14 cellular contexts compared by ENCODE assay signal in the genomic region with DNA sequence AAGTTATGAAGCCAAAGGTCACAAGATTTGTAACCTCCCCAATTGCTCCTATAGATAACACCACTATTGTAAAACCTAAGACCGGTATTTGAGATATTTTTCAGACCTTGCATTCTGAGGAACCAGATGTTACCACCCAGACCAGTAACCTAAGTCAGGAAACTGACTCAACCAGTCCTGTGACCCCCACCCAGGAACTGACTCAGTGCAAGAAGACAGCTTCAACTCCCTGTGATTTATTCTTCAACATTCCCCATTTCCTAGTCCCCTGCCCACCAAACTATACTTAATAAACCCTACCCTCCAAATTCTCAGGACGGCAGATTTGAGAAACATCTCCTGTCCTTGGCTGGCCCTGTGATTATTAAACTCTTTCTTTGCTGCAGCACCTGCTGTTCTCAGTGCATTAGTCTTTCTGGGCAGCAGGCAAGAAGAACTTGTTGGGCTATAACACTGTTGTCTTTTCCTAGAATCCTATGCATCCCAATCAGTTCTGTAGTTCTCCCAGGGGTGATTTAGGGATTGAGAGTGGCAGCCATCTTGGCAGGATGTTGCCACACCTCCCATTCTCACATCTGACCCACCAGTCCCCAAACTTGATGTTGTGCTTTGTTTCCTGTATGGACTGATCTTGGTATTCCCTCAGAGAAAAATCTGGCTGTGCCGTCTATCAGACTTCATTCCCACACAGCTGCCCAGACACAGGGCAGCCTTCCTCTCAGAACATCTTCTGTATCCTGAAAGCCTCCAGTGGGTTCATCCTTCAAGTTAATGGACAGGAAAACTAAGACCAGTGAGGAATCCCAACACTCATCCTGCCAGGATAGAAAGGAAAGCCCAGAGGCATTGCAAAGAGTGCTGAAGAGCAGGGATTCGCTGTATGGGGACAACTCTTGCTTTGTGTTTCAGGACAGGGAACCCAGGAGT.
DNase-seq lines count a peak whose midpoint lies in the region; ATAC-seq and TF ChIP-seq lines count a peak whose summit lies in the region.
"Had no signal": no experiment of that assay in that cellular context is flagged by ENCODE, and none has a peak within 500 bp of the region (broad histone marks: within the 10 kb centered on the region; RNA-seq: fewer than 3 reads in every experiment).

No MANE protein-coding gene starts in this region.

- no peaks in the 10 kb centered on the region for H3K9me2 ChIP-seq in SK-N-SH

- POLR2A ChIA-PET in SK-N-SH (lab: Yijun Ruan, JAX) (no interaction called here), A673 (lab: Charles Lee; ENCODE audit: low non-redundant PET) (no interaction called here)

- H3K9me3 ChIP-seq in SK-N-SH, result no peaks in the 10 kb centered on the region
- no peaks in the 10 kb centered on the region for H3K9me3 ChIP-seq in A673 (ENCODE audit: low read depth, low read length, poor library complexity, severe bottlenecking)
- H3K9me3 ChIP-seq: left ventricle myocardium inferior had no signal

- intact Hi-C loops in A673 (cut with micrococcal nuclease; ENCODE audit: unreplicated experiment) (no loop called here), Right ventricle myocardium inferior (cut with DNase I) (loop anchor here (5.0 kb wide), 1 partner anchor 98 kb away; no protein-coding TSS in a partner anchor)

- H3K4me2 ChIP-seq in SK-N-SH, result 0 out of 2 replicates have a peak overlapping the region, but pooled peaks have one; percentile 16

- H3K4me1 Mint-ChIP-seq in T-helper 2 cell treated with Interferon-gamma antibody and Interleukin-4, amounts not matched to agents 5 μg/mL and 100 μg/mL, for 36 hours (ENCODE audit: low read depth), result peaks cover 9% of the 10 kb centered on the region

- H3K36me3 ChIP-seq in SK-N-SH (replicated peaks in 1 of 2; ENCODE audit: control insufficient read depth in 1 of 2, insufficient read depth in 2 of 2, low read length in 1 of 2) (no peaks in the 10 kb centered on the region), A673 (ENCODE audit: insufficient read depth, low read length, poor library complexity, severe bottlenecking) (no peaks in the 10 kb centered on the region)
- H3K36me3 ChIP-seq: left ventricle myocardium inferior had no signal

- H3K36me3 Mint-ChIP-seq in T-helper 2 cell treated with Interferon-gamma antibody and Interleukin-4, amounts not matched to agents 5 μg/mL and 100 μg/mL, for 36 hours (ENCODE audit: low read depth), result no peaks in the 10 kb centered on the region
- H3K36me3 Mint-ChIP-seq: activated naive CD8-positive, alpha-beta T cell treated with anti-CD3 and anti-CD28 coated beads, Interleukin-2, amount 10 ng/mL, durations not matched to agents 7 days and 5 days had no signal

- 49% methylated on average over 4 of the region's 4 CpGs for WGBS in SK-N-SH (ENCODE audit: low lambda C conversion rate)

- TF ChIP-seq CTCF in SK-N-SH (IDR thresholded peaks at IDR 0.05) (no peak), fibroblast of villous mesenchyme (IDR thresholded peaks at IDR 0.05; ENCODE audit: insufficient read depth, low read depth, low read length) (no peak), A673 (conservative IDR thresholded peaks at IDR 0.05; ENCODE audit: low read depth, low read length) (no peak)

- H3K27ac Mint-ChIP-seq in T-helper 2 cell treated with Interferon-gamma antibody and Interleukin-4, amounts not matched to agents 5 μg/mL and 100 μg/mL, for 36 hours, result peak overlapping the region; percentile 10
- H3K27ac Mint-ChIP-seq: activated naive CD8-positive, alpha-beta T cell treated with anti-CD3 and anti-CD28 coated beads, Interleukin-2, amount 10 ng/mL, durations not matched to agents 7 days and 5 days had no signal

- H3K4me3 Mint-ChIP-seq in T-helper 2 cell treated with Interferon-gamma antibody and Interleukin-4, amounts not matched to agents 5 μg/mL and 100 μg/mL, for 36 hours, result no peak overlapping the region
- H3K4me3 Mint-ChIP-seq: activated naive CD8-positive, alpha-beta T cell treated with anti-CD3 and anti-CD28 coated beads, Interleukin-2, amount 10 ng/mL, durations not matched to agents 7 days and 5 days had no signal

- CTCF ChIA-PET in SK-N-SH (lab: Yijun Ruan, JAX) (interaction anchor here (11.7 kb wide), 1 partner anchor 93 kb away, joined by 267 read pairs; no protein-coding TSS in a partner anchor), A673 (lab: Charles Lee) (interaction anchor here (1.0 kb wide), 1 partner anchor 99 kb away, joined by 3 read pairs; no protein-coding TSS in a partner anchor)

- no peaks in the 10 kb centered on the region for H4K20me1 ChIP-seq in SK-N-SH (ENCODE audit: insufficient read depth)

- no peaks in the 10 kb centered on the region; a peak in 3 of 4 replicates for H3K4me1 ChIP-seq in SK-N-SH (ENCODE audit: control insufficient read depth in 1 of 2, insufficient read depth in 2 of 2, low read depth in 1 of 2, low read length in 1 of 2)
- H3K4me1 ChIP-seq in A673 (ENCODE audit: insufficient read depth, low read length, poor library complexity, severe bottlenecking), result no peaks in the 10 kb centered on the region
- H3K4me1 ChIP-seq: left ventricle myocardium inferior had no signal

- H3K4me3 ChIP-seq in SK-N-SH (ENCODE audit: low read depth in 2 of 2, low read length in 1 of 2) (no peak overlapping the region), fibroblast of villous mesenchyme (ENCODE audit: low read depth, low read length) (peak overlapping the region; percentile 12), A673 (ENCODE audit: low read depth, low read length, poor library complexity, severe bottlenecking) (no peak overlapping the region)
- H3K4me3 ChIP-seq: left ventricle myocardium inferior had no signal

- TF ChIP-seq RAD21 in SK-N-SH (IDR thresholded peaks at IDR 0.05; ENCODE audit: low read length), result no peak

- H3K79me2 ChIP-seq in SK-N-SH (ENCODE audit: insufficient read depth), result no peaks in the 10 kb centered on the region

- no peak for TF ChIP-seq EP300 in SK-N-SH (IDR thresholded peaks at IDR 0.05; ENCODE audit: borderline replicate concordance in 1 of 2, low read depth in 1 of 2, low read length in 1 of 2)

- no peak overlapping the region for H3K9ac ChIP-seq in SK-N-SH

- no peaks in the 10 kb centered on the region for H3K9me3 Mint-ChIP-seq in T-helper 2 cell treated with Interferon-gamma antibody and Interleukin-4, amounts not matched to agents 5 μg/mL and 100 μg/mL, for 36 hours
- H3K9me3 Mint-ChIP-seq: activated naive CD8-positive, alpha-beta T cell treated with anti-CD3 and anti-CD28 coated beads, Interleukin-2, amount 10 ng/mL, durations not matched to agents 7 days and 5 days had no signal

- peaks cover 24% of the 10 kb centered on the region for H3K27me3 Mint-ChIP-seq in T-helper 2 cell treated with Interferon-gamma antibody and Interleukin-4, amounts not matched to agents 5 μg/mL and 100 μg/mL, for 36 hours (ENCODE audit: low read depth)

- ATAC-seq in SK-N-SH treated with all-trans-retinoic acid at 6 μM for 48 hours, result no peak
- no peak for ATAC-seq in Right ventricle myocardium inferior
- ATAC-seq: Panc1 had no signal

- H2AFZ ChIP-seq in SK-N-SH (ENCODE audit: low read depth), result 0 out of 2 replicates have a peak overlapping the region, but pooled peaks have one; percentile 48

- H3K27ac ChIP-seq in SK-N-SH (ENCODE audit: low read depth in 2 of 2, low read length in 1 of 2) (no peak overlapping the region), A673 (ENCODE audit: low read depth, low read length, poor library complexity, severe bottlenecking) (no peak overlapping the region)
- H3K27ac ChIP-seq: left ventricle myocardium inferior had no signal

- no peak for DNase-seq in SK-N-SH
- no peak for DNase-seq in T-helper 2 cell treated with Interferon-gamma antibody and Interleukin-4, amounts not matched to agents 5 μg/mL and 100 μg/mL, for 36 hours (ENCODE audit: low spot score)
- DNase-seq in fibroblast of villous mesenchyme (ENCODE audit: low read depth), result peak; percentile 96
- peak; percentile 24 for DNase-seq in stimulated activated CD8-positive, alpha-beta memory T cell treated with anti-CD3 and anti-CD28 coated beads, Interleukin-4, amount 100 ng/mL, for 48 hours
- DNase-seq in A673 (ENCODE audit: low spot score), result no peak
- DNase-seq in Right ventricle myocardium inferior (ENCODE audit: missing footprints), result no peak
- DNase-seq in hepatic stellate cell (ENCODE audit: low spot score), result no peak
- DNase-seq: activated naive CD8-positive, alpha-beta T cell treated with anti-CD3 and anti-CD28 coated beads, Interleukin-2, amount 10 ng/mL, durations not matched to agents 7 days and 5 days; erythroblast; left ventricle myocardium inferior; NCI-H187 treated with DMSO at 0.1 percent for 48 hours; right cardiac atrium had no signal

- BruUV-seq in A673 (replicated peaks; lab: Mats Ljungman, UMichigan), result no TSS peak

- no peaks in the 10 kb centered on the region for H3K27me3 ChIP-seq in SK-N-SH (ENCODE audit: insufficient read depth)
- no peaks in the 10 kb centered on the region for H3K27me3 ChIP-seq in A673 (replicated peaks; ENCODE audit: insufficient read depth, low read depth, low read length, poor library complexity)

- no peaks in the 10 kb centered on the region for H3F3A ChIP-seq in SK-N-SH (replicated peaks; ENCODE audit: insufficient read depth)

TF ChIP-seq in SK-N-SH, 30 proteins besides CTCF, POLR2A, EP300 and RAD21:
- TF ChIP-seq, protein P1, sequence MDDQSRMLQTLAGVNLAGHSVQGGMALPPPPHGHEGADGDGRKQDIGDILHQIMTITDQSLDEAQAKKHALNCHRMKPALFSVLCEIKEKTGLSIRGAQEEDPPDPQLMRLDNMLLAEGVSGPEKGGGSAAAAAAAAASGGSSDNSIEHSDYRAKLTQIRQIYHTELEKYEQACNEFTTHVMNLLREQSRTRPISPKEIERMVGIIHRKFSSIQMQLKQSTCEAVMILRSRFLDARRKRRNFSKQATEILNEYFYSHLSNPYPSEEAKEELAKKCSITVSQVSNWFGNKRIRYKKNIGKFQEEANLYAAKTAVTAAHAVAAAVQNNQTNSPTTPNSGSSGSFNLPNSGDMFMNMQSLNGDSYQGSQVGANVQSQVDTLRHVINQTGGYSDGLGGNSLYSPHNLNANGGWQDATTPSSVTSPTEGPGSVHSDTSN (IDR thresholded peaks at IDR 0.05), result 0 out of 2 replicates have a peak, but pooled peaks have one; percentile 20
- no peak for TF ChIP-seq FOXM1 (IDR thresholded peaks at IDR 0.05; ENCODE audit: low read depth)

TF ChIP-seq in SK-N-SH treated with all-trans-retinoic acid at 6 μM for 48 hours, 23 proteins besides CTCF, POLR2A, EP300 and RAD21:
- TF ChIP-seq ZNF565 (CRISPR knock-in tag; conservative IDR thresholded peaks at IDR 0.05; ENCODE audit: low read depth) (no peak), GLIS3 (CRISPR knock-in tag; IDR thresholded peaks at IDR 0.05) (no peak), ZNF70 (CRISPR knock-in tag; IDR thresholded peaks at IDR 0.05) (no peak)

Comparison
In these comparisons a context has a peak if more than half of its experiments do, and no peak if none do; other contexts are left out.
1. DNase-seq: peak in fibroblast of villous mesenchyme (single experiment) and stimulated activated CD8-positive, alpha-beta memory T cell treated with anti-CD3 and anti-CD28 coated beads, Interleukin-4, amount 100 ng/mL, for 48 hours (single experiment); none in SK-N-SH (single experiment), T-helper 2 cell treated with Interferon-gamma antibody and Interleukin-4, amounts not matched to agents 5 μg/mL and 100 μg/mL, for 36 hours (single experiment), A673 (single experiment), Right ventricle myocardium inferior (single experiment) and hepatic stellate cell (single experiment).